22 cellular contexts compared by ENCODE assay signal in genomic region chr5:115785395-115786009, GRCh38. TPM values are rescaled to one million over a fixed set of nuclear protein-coding genes. Genes with fewer than 3 reads are reported as not detected.
A peak's percentile ranks its signal among the peaks of the same experiment; 100 is the strongest.
DNase-seq lines count a peak whose midpoint lies in the region; ATAC-seq, FAIRE-seq and TF ChIP-seq lines count a peak whose summit lies in the region.
"Had no signal": no experiment of that assay in that cellular context is flagged by ENCODE, and none has a peak within 500 bp of the region (broad histone marks: within the 10 kb centered on the region; RNA-seq: fewer than 3 reads in every experiment).

No MANE protein-coding gene starts in this region.

- H3K4me3 Mint-ChIP-seq in type B pancreatic cell: peak overlapping the region; percentile 34
- H3K4me3 Mint-ChIP-seq in activated T-helper 2 cell treated with anti-CD3 and anti-CD28 coated beads, Interferon-gamma antibody, Interleukin-2, Interleukin-4, amounts not matched to agents 10 μg/mL and 5 μg/mL and 100 μg/mL, durations not matched to agents 14 hours and 24 hours and 36 hours (ENCODE audit: low read depth): no peak overlapping the region
- H3K4me3 Mint-ChIP-seq: activated naive CD4-positive, alpha-beta T cell treated with anti-CD3 and anti-CD28 coated beads, Interleukin-2, amount 50 U/mL, for 24 hours; activated T-cell treated with anti-CD3 and anti-CD28 coated beads, Interleukin-2, amount 50 U/mL, for 72 hours; effector memory CD8-positive, alpha-beta T cell; stimulated activated effector memory CD8-positive, alpha-beta T cell treated with anti-CD3 and anti-CD28 coated beads, Interleukin-12 subunit alpha, Interleukin-12 subunit beta, amount 100 ng/mL, for 72 hours had no signal

- no peaks in the 10 kb centered on the region for H3K36me3 Mint-ChIP-seq in type B pancreatic cell
- H3K36me3 Mint-ChIP-seq in activated T-helper 2 cell treated with anti-CD3 and anti-CD28 coated beads, Interferon-gamma antibody, Interleukin-2, Interleukin-4, amounts not matched to agents 10 μg/mL and 5 μg/mL and 100 μg/mL, durations not matched to agents 14 hours and 24 hours and 36 hours (ENCODE audit: low read depth): no peaks in the 10 kb centered on the region
- H3K36me3 Mint-ChIP-seq: stimulated activated effector memory CD8-positive, alpha-beta T cell treated with anti-CD3 and anti-CD28 coated beads, Interleukin-12 subunit alpha, Interleukin-12 subunit beta, amount 100 ng/mL, for 72 hours had no signal

- no peak overlapping the region for H3K9ac ChIP-seq in HepG2 (ENCODE audit: insufficient read depth, low read depth, low read length)

- TF ChIP-seq CTCF in right lobe of liver (IDR thresholded peaks at IDR 0.05) (no peak), HepG2 (CRISPR knock-in tag; IDR thresholded peaks at IDR 0.05) (no peak), type B pancreatic cell (conservative IDR thresholded peaks at IDR 0.05) (no peak)

- BruUV-seq in HepG2 (replicated peaks; lab: Mats Ljungman, UMichigan): no TSS peak

- H3K9me3 Mint-ChIP-seq in type B pancreatic cell: no peaks in the 10 kb centered on the region
- H3K9me3 Mint-ChIP-seq in activated T-helper 2 cell treated with anti-CD3 and anti-CD28 coated beads, Interferon-gamma antibody, Interleukin-2, Interleukin-4, amounts not matched to agents 10 μg/mL and 5 μg/mL and 100 μg/mL, durations not matched to agents 14 hours and 24 hours and 36 hours: no peaks in the 10 kb centered on the region
- H3K9me3 Mint-ChIP-seq: activated naive CD4-positive, alpha-beta T cell treated with anti-CD3 and anti-CD28 coated beads, Interleukin-2, amount 50 U/mL, for 24 hours; effector memory CD8-positive, alpha-beta T cell; stimulated activated effector memory CD8-positive, alpha-beta T cell treated with anti-CD3 and anti-CD28 coated beads, Interleukin-12 subunit alpha, Interleukin-12 subunit beta, amount 100 ng/mL, for 72 hours had no signal

- TF ChIP-seq RAD21 in HepG2 (CRISPR knock-in tag; IDR thresholded peaks at IDR 0.05): no peak

- POLR2A ChIA-PET in HepG2 (lab: Yijun Ruan, JAX): no interaction called here

- ATAC-seq in right lobe of liver (peak; percentile 61 to 83 (median 62)), HepG2 (no peak)
- ATAC-seq: activated T-cell treated with anti-CD3 and anti-CD28 coated beads, Interleukin-2, amount 50 U/mL, for 72 hours; effector memory CD8-positive, alpha-beta T cell; stimulated activated effector memory CD8-positive, alpha-beta T cell treated with anti-CD3 and anti-CD28 coated beads, Interleukin-12 subunit alpha, Interleukin-12 subunit beta, amount 100 ng/mL, for 72 hours had no signal

- H3K9me3 ChIP-seq in right lobe of liver (no peaks in the 10 kb centered on the region), HepG2 (ENCODE audit: low read length) (no peaks in the 10 kb centered on the region), ectodermal cell (ENCODE audit: control insufficient read depth, low read length) (no peaks in the 10 kb centered on the region)
- H3K9me3 ChIP-seq: esophagus squamous epithelium, pancreas had no signal

- H4K20me1 ChIP-seq in HepG2 (ENCODE audit: insufficient read depth, low read length): no peaks in the 10 kb centered on the region

- in situ Hi-C loops in HepG2 (cut with HindIII; ENCODE audit: extremely low pct_ligation_motif_present, low pct_unique_long_range_greater_than_20kb): no loop called here

- no peaks in the 10 kb centered on the region for H3K27me3 ChIP-seq in right lobe of liver
- no peaks in the 10 kb centered on the region for H3K27me3 ChIP-seq in HepG2 (ENCODE audit: control insufficient read depth in 1 of 2, insufficient read depth in 2 of 2, low read length in 2 of 2)
- no peaks in the 10 kb centered on the region for H3K27me3 ChIP-seq in ectodermal cell (ENCODE audit: control insufficient read depth, insufficient read depth, low read length, poor library complexity, severe bottlenecking)

- no peak for FAIRE-seq in HepG2 (lab: Jason Lieb, UNC)
- FAIRE-seq in RCC 7860 (lab: Jason Lieb, UNC): no peak
- FAIRE-seq: pancreas, TTC549 had no signal

- H3K79me2 ChIP-seq in HepG2 (ENCODE audit: insufficient read depth, low read length): no peaks in the 10 kb centered on the region

- peaks cover 11% of the 10 kb centered on the region for H3K4me1 Mint-ChIP-seq in type B pancreatic cell (ENCODE audit: unreplicated experiment)
- H3K4me1 Mint-ChIP-seq in activated T-helper 2 cell treated with anti-CD3 and anti-CD28 coated beads, Interferon-gamma antibody, Interleukin-2, Interleukin-4, amounts not matched to agents 10 μg/mL and 5 μg/mL and 100 μg/mL, durations not matched to agents 14 hours and 24 hours and 36 hours (ENCODE audit: low read depth): no peaks in the 10 kb centered on the region
- H3K4me1 Mint-ChIP-seq: activated naive CD4-positive, alpha-beta T cell treated with anti-CD3 and anti-CD28 coated beads, Interleukin-2, amount 50 U/mL, for 24 hours; stimulated activated effector memory CD8-positive, alpha-beta T cell treated with anti-CD3 and anti-CD28 coated beads, Interleukin-12 subunit alpha, Interleukin-12 subunit beta, amount 100 ng/mL, for 72 hours had no signal

- DNase-seq in right lobe of liver (no peak), HepG2 (ENCODE audit: low spot score) (no peak), left kidney (ENCODE audit: low read depth, low spot score) (peak; percentile 86), type B pancreatic cell (ENCODE audit: extremely low spot score, unreplicated experiment) (no peak), T-helper 2 cell (no peak), RCC 7860 (ENCODE audit: low spot score) (no peak)
- no peak for DNase-seq in activated T-helper 2 cell treated with anti-CD3 and anti-CD28 coated beads, Interferon-gamma antibody, Interleukin-2, Interleukin-4, amounts not matched to agents 10 μg/mL and 5 μg/mL and 100 μg/mL, durations not matched to agents 14 hours and 24 hours and 36 hours (ENCODE audit: low spot score)
- DNase-seq: activated CD4-positive, alpha-beta T cell treated with anti-CD3 and anti-CD28 coated beads for 4 hours; activated T-cell treated with anti-CD3 and anti-CD28 coated beads, Interleukin-2, amount 50 U/mL, for 72 hours; aorta; Calu3; effector memory CD8-positive, alpha-beta T cell; esophagus squamous epithelium; KG1; NCI-H187 treated with DMSO at 0.1 percent for 48 hours; pancreas; SW 1271 had no signal

- no peak for TF ChIP-seq POLR2A in right lobe of liver (IDR thresholded peaks at IDR 0.05)
- TF ChIP-seq POLR2A in HepG2 (IDR thresholded peaks at IDR 0.05; ENCODE audit: insufficient read depth in 1 of 2, low read depth in 2 of 2, low read length in 2 of 2): no peak

- TF ChIP-seq EP300 in HepG2 (IDR thresholded peaks at IDR 0.05; ENCODE audit: low read depth in 2 of 2, low read length in 2 of 2) (no peak), HepG2 (CRISPR knock-in tag; IDR thresholded peaks at IDR 0.05; ENCODE audit: borderline replicate concordance) (no peak)

- H3K4me2 ChIP-seq in HepG2 (ENCODE audit: low read depth, low read length): no peak overlapping the region

- CTCF ChIA-PET in HepG2 (lab: Yijun Ruan, JAX; ENCODE audit: low intra/inter-chr PET ratio, low total read pairs): no interaction called here

- H3K4me1 ChIP-seq in right lobe of liver: peaks cover 0 to 14% (median 0%) of the 10 kb centered on the region in 4 donors
- no peaks in the 10 kb centered on the region for H3K4me1 ChIP-seq in HepG2 (ENCODE audit: insufficient read depth, low read length)
- H3K4me1 ChIP-seq in ectodermal cell (ENCODE audit: control insufficient read depth, insufficient read depth, low read length): peaks cover 8% of the 10 kb centered on the region
- H3K4me1 ChIP-seq: esophagus squamous epithelium had no signal

- no peak overlapping the region for H3K27ac Mint-ChIP-seq in type B pancreatic cell
- H3K27ac Mint-ChIP-seq in activated T-helper 2 cell treated with anti-CD3 and anti-CD28 coated beads, Interferon-gamma antibody, Interleukin-2, Interleukin-4, amounts not matched to agents 10 μg/mL and 5 μg/mL and 100 μg/mL, durations not matched to agents 14 hours and 24 hours and 36 hours: no peak overlapping the region
- H3K27ac Mint-ChIP-seq: activated naive CD4-positive, alpha-beta T cell treated with anti-CD3 and anti-CD28 coated beads, Interleukin-2, amount 50 U/mL, for 24 hours; activated T-cell treated with anti-CD3 and anti-CD28 coated beads, Interleukin-2, amount 50 U/mL, for 72 hours; effector memory CD8-positive, alpha-beta T cell; stimulated activated effector memory CD8-positive, alpha-beta T cell treated with anti-CD3 and anti-CD28 coated beads, Interleukin-12 subunit alpha, Interleukin-12 subunit beta, amount 100 ng/mL, for 72 hours had no signal

- intact Hi-C loops in right lobe of liver (cut with DNase I) (no loop called here), HepG2 (cut with micrococcal nuclease; ENCODE audit: unreplicated experiment) (no loop called here)
- intact Hi-C loops in activated T-helper 2 cell treated with anti-CD3 and anti-CD28 coated beads, Interferon-gamma antibody, Interleukin-2, Interleukin-4, amounts not matched to agents 10 μg/mL and 5 μg/mL and 100 μg/mL, durations not matched to agents 14 hours and 24 hours and 36 hours (cut with micrococcal nuclease): no loop called here

- H3K36me3 ChIP-seq in right lobe of liver (no peaks in the 10 kb centered on the region), HepG2 (replicated peaks in 1 of 2; ENCODE audit: control insufficient read depth in 1 of 2, insufficient read depth in 2 of 2, low read length in 2 of 2) (no peaks in the 10 kb centered on the region), ectodermal cell (ENCODE audit: control insufficient read depth, insufficient read depth, low read length) (no peaks in the 10 kb centered on the region)
- H3K36me3 ChIP-seq: esophagus squamous epithelium, pancreas had no signal

- no peak overlapping the region for H3K4me3 ChIP-seq in right lobe of liver
- no peak overlapping the region for H3K4me3 ChIP-seq in HepG2 (replicated peaks in 1 of 3; ENCODE audit: insufficient read depth in 1 of 3, low read depth in 2 of 3, low read length in 3 of 3)
- H3K4me3 ChIP-seq in ectodermal cell (ENCODE audit: insufficient read depth, low read depth, low read length): no peak overlapping the region
- H3K4me3 ChIP-seq: esophagus squamous epithelium, lung, pancreas had no signal

- no peaks in the 10 kb centered on the region for H3K27me3 Mint-ChIP-seq in type B pancreatic cell
- H3K27me3 Mint-ChIP-seq in activated T-helper 2 cell treated with anti-CD3 and anti-CD28 coated beads, Interferon-gamma antibody, Interleukin-2, Interleukin-4, amounts not matched to agents 10 μg/mL and 5 μg/mL and 100 μg/mL, durations not matched to agents 14 hours and 24 hours and 36 hours (ENCODE audit: low read depth): peaks cover 38% of the 10 kb centered on the region

- WGBS in right lobe of liver (ENCODE audit: insufficient coverage, low coverage, low lambda C conversion rate, missing lambda C conversion rate): 25% methylated on average over 6 of the region's 6 CpGs
- 10% methylated on average over 6 of the region's 6 CpGs for WGBS in HepG2 (ENCODE audit: low lambda C conversion rate)
- WGBS in ectodermal cell, 2 experiments: 47 to 52% methylated on average over 6 of the region's 6 CpGs

- no peak overlapping the region for H2AFZ ChIP-seq in HepG2 (ENCODE audit: low read length)

- H3K27ac ChIP-seq in right lobe of liver (no peak overlapping the region), HepG2 (ENCODE audit: extremely low read length, insufficient read depth, low read length) (no peak overlapping the region), ectodermal cell (ENCODE audit: insufficient read depth, low read depth, low read length, poor library complexity, severe bottlenecking) (peak overlapping the region; percentile 46)
- H3K27ac ChIP-seq: esophagus squamous epithelium, pancreas had no signal

RNA-seq across cellular contexts. Expression of gene CDO1, which starts 31.0 kb away (rescaled TPM):
- total RNA-seq in right lobe of liver (100 to 1,000 TPM in 5 of 6 experiments, 10 to 100 TPM in 1; 98.9 to 260 (median 154) TPM), HepG2 (2016; rRNA removed; fragmentation: Illumina TruSeq; extraction: Trizol) (4.4 and 5.3 TPM in 2 replicates), type B pancreatic cell (ENCODE audit: low replicate concordance) (4.4 and 27.9 TPM in 2 replicates)
- 1.1 and 1.3 TPM in 2 replicates for total RNA-seq in HepG2 (2016; cell fraction: cytosol; rRNA removed; fragmentation: Illumina TruSeq; extraction: Trizol; ENCODE audit: low read depth)
- 4.2 and 5.4 TPM in 2 replicates for total RNA-seq in HepG2 (2016; cell fraction: insoluble cytoplasmic fraction; rRNA removed; fragmentation: Illumina TruSeq; extraction: Trizol)
- total RNA-seq in HepG2 (2016; cell fraction: membrane; rRNA removed; fragmentation: Illumina TruSeq; extraction: Trizol): 1.9 and 2.0 TPM in 2 replicates
- 1.9 and 2.3 TPM in 2 replicates for total RNA-seq in HepG2 (2016; cell fraction: nucleus; rRNA removed; fragmentation: Illumina TruSeq; extraction: Trizol)
- 3.2 and 5.2 TPM in 2 replicates for polyA plus RNA-seq in HepG2 (2011; rRNA removed)
- 3.4 and 3.6 TPM in 2 replicates for polyA plus RNA-seq in HepG2 (2011; cell fraction: cytosol; rRNA removed)
- polyA plus RNA-seq in HepG2 (2011; cell fraction: nucleus; rRNA removed): 6.3 and 8.9 TPM in 2 replicates
- 3.0 and 4.8 TPM in 2 replicates for polyA plus RNA-seq in HepG2 (2012)
- polyA plus RNA-seq in HepG2 (2016; cell fraction: cytosol; fragmentation: Illumina TruSeq; extraction: Trizol; ENCODE audit: low read depth): 0.44 and 0.78 TPM in 2 replicates
- polyA plus RNA-seq in HepG2 (2016; cell fraction: insoluble cytoplasmic fraction; fragmentation: Illumina TruSeq; extraction: Trizol; ENCODE audit: low read depth): 4.7 and 5.5 TPM in 2 replicates
- 1.2 and 1.8 TPM in 2 replicates for polyA plus RNA-seq in HepG2 (2016; cell fraction: membrane; fragmentation: Illumina TruSeq; extraction: Trizol; ENCODE audit: low read depth)
- 2.7 and 4.5 TPM in 2 replicates for polyA plus RNA-seq in HepG2 (2016; cell fraction: nucleus; fragmentation: Illumina TruSeq; extraction: Trizol; ENCODE audit: insufficient read depth, low read depth)
- polyA minus RNA-seq in HepG2 (2011; rRNA and poly(A)+ RNA removed; ENCODE audit: low replicate concordance): 10.1 TPM in 1 of 2 replicates, not detected in the other
- polyA minus RNA-seq in HepG2 (2011; cell fraction: cytosol; rRNA and poly(A)+ RNA removed): 3.1 and 6.1 TPM in 2 replicates
- 5.4 and 9.6 TPM in 2 replicates for polyA minus RNA-seq in HepG2 (2011; cell fraction: nucleus; rRNA and poly(A)+ RNA removed)
- polyA plus RNA-seq in ectodermal cell (2013, experiment 1 of 4): 29.4 TPM
- polyA plus RNA-seq in ectodermal cell (2013, experiment 2 of 4): 25.2 TPM
- polyA plus RNA-seq in ectodermal cell (2013, experiment 3 of 4): 27.4 TPM
- 29.1 TPM for polyA plus RNA-seq in ectodermal cell (2013, experiment 4 of 4)
- 0.18 and 1.2 TPM in 2 replicates for total RNA-seq in activated T-helper 2 cell treated with anti-CD3 and anti-CD28 coated beads, Interferon-gamma antibody, Interleukin-2, Interleukin-4, amounts not matched to agents 10 μg/mL and 5 μg/mL and 100 μg/mL, durations not matched to agents 14 hours and 24 hours and 36 hours
- total RNA-seq: Calu3 had no signal

RNA-seq across cellular contexts. Expression of gene ATG12, which starts 55.9 kb away (rescaled TPM):
- total RNA-seq in right lobe of liver (10 to 100 TPM; 18.4 to 32.4 (median 21.8) TPM), HepG2 (2016; rRNA removed; fragmentation: Illumina TruSeq; extraction: Trizol) (45.1 and 46.4 TPM in 2 replicates), type B pancreatic cell (ENCODE audit: low replicate concordance) (34.4 and 45.9 TPM in 2 replicates)
- 9.0 and 9.2 TPM in 2 replicates for total RNA-seq in HepG2 (2016; cell fraction: cytosol; rRNA removed; fragmentation: Illumina TruSeq; extraction: Trizol; ENCODE audit: low read depth)
- total RNA-seq in HepG2 (2016; cell fraction: insoluble cytoplasmic fraction; rRNA removed; fragmentation: Illumina TruSeq; extraction: Trizol): 45.8 and 56.5 TPM in 2 replicates
- 19.9 and 23.9 TPM in 2 replicates for total RNA-seq in HepG2 (2016; cell fraction: membrane; rRNA removed; fragmentation: Illumina TruSeq; extraction: Trizol)
- 50.0 and 53.8 TPM in 2 replicates for total RNA-seq in HepG2 (2016; cell fraction: nucleus; rRNA removed; fragmentation: Illumina TruSeq; extraction: Trizol)
- polyA plus RNA-seq in HepG2 (2011; rRNA removed): 46.5 and 58.1 TPM in 2 replicates
- polyA plus RNA-seq in HepG2 (2011; cell fraction: cytosol; rRNA removed): 17.7 and 25.4 TPM in 2 replicates
- polyA plus RNA-seq in HepG2 (2011; cell fraction: nucleus; rRNA removed): 29.3 and 43.5 TPM in 2 replicates
- polyA plus RNA-seq in HepG2 (2012): 45.7 and 46.0 TPM in 2 replicates
- polyA plus RNA-seq in HepG2 (2016; cell fraction: cytosol; fragmentation: Illumina TruSeq; extraction: Trizol; ENCODE audit: low read depth): 10.3 and 10.8 TPM in 2 replicates
- polyA plus RNA-seq in HepG2 (2016; cell fraction: insoluble cytoplasmic fraction; fragmentation: Illumina TruSeq; extraction: Trizol; ENCODE audit: low read depth): 51.5 and 54.3 TPM in 2 replicates
- 17.9 and 19.4 TPM in 2 replicates for polyA plus RNA-seq in HepG2 (2016; cell fraction: membrane; fragmentation: Illumina TruSeq; extraction: Trizol; ENCODE audit: low read depth)
- polyA plus RNA-seq in HepG2 (2016; cell fraction: nucleus; fragmentation: Illumina TruSeq; extraction: Trizol; ENCODE audit: insufficient read depth, low read depth): 50.9 and 51.2 TPM in 2 replicates
- polyA minus RNA-seq in HepG2 (2011; rRNA and poly(A)+ RNA removed; ENCODE audit: low replicate concordance): 17.9 and 33.0 TPM in 2 replicates
- 17.3 and 18.1 TPM in 2 replicates for polyA minus RNA-seq in HepG2 (2011; cell fraction: cytosol; rRNA and poly(A)+ RNA removed)
- polyA minus RNA-seq in HepG2 (2011; cell fraction: nucleus; rRNA and poly(A)+ RNA removed): 153 and 155 TPM in 2 replicates
- 67.7 TPM for polyA plus RNA-seq in ectodermal cell (2013, experiment 1 of 4)
- 64.1 TPM for polyA plus RNA-seq in ectodermal cell (2013, experiment 2 of 4)
- 54.1 TPM for polyA plus RNA-seq in ectodermal cell (2013, experiment 3 of 4)
- polyA plus RNA-seq in ectodermal cell (2013, experiment 4 of 4): 71.8 TPM
- 33.8 and 34.5 TPM in 2 replicates for total RNA-seq in activated T-helper 2 cell treated with anti-CD3 and anti-CD28 coated beads, Interferon-gamma antibody, Interleukin-2, Interleukin-4, amounts not matched to agents 10 μg/mL and 5 μg/mL and 100 μg/mL, durations not matched to agents 14 hours and 24 hours and 36 hours

RNA-seq across cellular contexts. Expression of gene AP3S1, which starts 56.2 kb away (rescaled TPM):
- total RNA-seq in right lobe of liver (10 to 100 TPM; 27.8 to 51.0 (median 40.4) TPM), HepG2 (2016; rRNA removed; fragmentation: Illumina TruSeq; extraction: Trizol) (85.9 and 88.8 TPM in 2 replicates), type B pancreatic cell (ENCODE audit: low replicate concordance) (77.5 and 78.1 TPM in 2 replicates)
- total RNA-seq in HepG2 (2016; cell fraction: cytosol; rRNA removed; fragmentation: Illumina TruSeq; extraction: Trizol; ENCODE audit: low read depth): 243 and 253 TPM in 2 replicates
- total RNA-seq in HepG2 (2016; cell fraction: insoluble cytoplasmic fraction; rRNA removed; fragmentation: Illumina TruSeq; extraction: Trizol): 77.4 and 86.8 TPM in 2 replicates
- total RNA-seq in HepG2 (2016; cell fraction: membrane; rRNA removed; fragmentation: Illumina TruSeq; extraction: Trizol): 236 and 253 TPM in 2 replicates
- total RNA-seq in HepG2 (2016; cell fraction: nucleus; rRNA removed; fragmentation: Illumina TruSeq; extraction: Trizol): 40.7 and 54.3 TPM in 2 replicates
- polyA plus RNA-seq in HepG2 (2011; rRNA removed): 28.5 and 50.5 TPM in 2 replicates
- 18.5 and 27.6 TPM in 2 replicates for polyA plus RNA-seq in HepG2 (2011; cell fraction: cytosol; rRNA removed)
- polyA plus RNA-seq in HepG2 (2011; cell fraction: nucleus; rRNA removed): 5.6 and 9.3 TPM in 2 replicates
- polyA plus RNA-seq in HepG2 (2012): 78.2 and 104 TPM in 2 replicates
- polyA plus RNA-seq in HepG2 (2016; cell fraction: cytosol; fragmentation: Illumina TruSeq; extraction: Trizol; ENCODE audit: low read depth): 547 and 588 TPM in 2 replicates
- polyA plus RNA-seq in HepG2 (2016; cell fraction: insoluble cytoplasmic fraction; fragmentation: Illumina TruSeq; extraction: Trizol; ENCODE audit: low read depth): 158 and 163 TPM in 2 replicates
- 408 and 423 TPM in 2 replicates for polyA plus RNA-seq in HepG2 (2016; cell fraction: membrane; fragmentation: Illumina TruSeq; extraction: Trizol; ENCODE audit: low read depth)
- 74.1 and 89.2 TPM in 2 replicates for polyA plus RNA-seq in HepG2 (2016; cell fraction: nucleus; fragmentation: Illumina TruSeq; extraction: Trizol; ENCODE audit: insufficient read depth, low read depth)
- polyA minus RNA-seq in HepG2 (2011; rRNA and poly(A)+ RNA removed; ENCODE audit: low replicate concordance): 2.1 and 7.3 TPM in 2 replicates
- 22.5 and 27.5 TPM in 2 replicates for polyA minus RNA-seq in HepG2 (2011; cell fraction: cytosol; rRNA and poly(A)+ RNA removed)
- polyA minus RNA-seq in HepG2 (2011; cell fraction: nucleus; rRNA and poly(A)+ RNA removed): 39.5 and 46.4 TPM in 2 replicates
- polyA plus RNA-seq in ectodermal cell (2013, experiment 1 of 4): 90.5 TPM
- 92.3 TPM for polyA plus RNA-seq in ectodermal cell (2013, experiment 2 of 4)
- polyA plus RNA-seq in ectodermal cell (2013, experiment 3 of 4): 67.4 TPM
- 75.9 TPM for polyA plus RNA-seq in ectodermal cell (2013, experiment 4 of 4)
- 69.0 and 74.8 TPM in 2 replicates for total RNA-seq in activated T-helper 2 cell treated with anti-CD3 and anti-CD28 coated beads, Interferon-gamma antibody, Interleukin-2, Interleukin-4, amounts not matched to agents 10 μg/mL and 5 μg/mL and 100 μg/mL, durations not matched to agents 14 hours and 24 hours and 36 hours
